14 cellular contexts compared by ENCODE assay signal in genomic region chr4:181479145-181479544, GRCh38.
DNase-seq lines count a peak whose midpoint lies in the region; TF ChIP-seq lines count a peak whose summit lies in the region.
"Had no signal": no experiment of that assay in that cellular context is flagged by ENCODE, and none has a peak within 500 bp of the region (broad histone marks: within the 10 kb centered on the region; RNA-seq: fewer than 3 reads in every experiment).

No MANE protein-coding gene starts in this region.

- DNase-seq in NCI-H748 (lab: John Stamatoyannopoulos, UW; ENCODE audit: unreplicated experiment) (peak; percentile 41), NCI-H748 treated with DMSO at 0.1 percent for 48 hours (lab: John Stamatoyannopoulos, UW) (no peak), NT2/D1 (ENCODE audit: low read depth, low spot score) (peak; percentile 38), iPS DF 19.7 (ENCODE audit: low read depth, low spot score) (peak; percentile 28), NCI-H526 (lab: John Stamatoyannopoulos, UW) (no peak), GM19240 (ENCODE audit: insufficient read length, low spot score) (no peak), SK-N-DZ (ENCODE audit: low spot score) (no peak), esophagus muscularis mucosa (ENCODE audit: extremely low spot score) (no peak)
- DNase-seq: ACHN; Calu3; CD4-positive, CD25-positive, alpha-beta regulatory T cell; DMS 273 treated with DMSO at 0.1 percent for 48 hours; HFFc6 had no signal

- no peaks in the 10 kb centered on the region for H3K27me3 ChIP-seq in NT2/D1 (ENCODE audit: insufficient read depth, insufficient read length)
- H3K27me3 ChIP-seq in esophagus muscularis mucosa = no peaks in the 10 kb centered on the region
- H3K27me3 ChIP-seq: BLaER1 treated with 17β-estradiol and CSF1 and Interleukin-3, amounts not matched to agents 10 nM and 100 nM had no signal

- intact Hi-C loops in esophagus muscularis mucosa (cut with DNase I) = no loop called here

- H3K9ac ChIP-seq in NT2/D1 (ENCODE audit: insufficient read length, low read depth) = no peak overlapping the region
- H3K9ac ChIP-seq: BLaER1 treated with 17β-estradiol and CSF1 and Interleukin-3, amounts not matched to agents 10 nM and 100 nM had no signal

- TF ChIP-seq EP300 in esophagus muscularis mucosa (IDR thresholded peaks at IDR 0.05) = no peak

- no peak overlapping the region for H3K27ac ChIP-seq in esophagus muscularis mucosa (replicated peaks in 1 of 4)
- H3K27ac ChIP-seq: BLaER1 treated with 17β-estradiol and CSF1 and Interleukin-3, amounts not matched to agents 10 nM and 100 nM had no signal

- H3K36me3 ChIP-seq in NT2/D1 (ENCODE audit: insufficient read depth, insufficient read length, low read length) (no peaks in the 10 kb centered on the region), esophagus muscularis mucosa (no peaks in the 10 kb centered on the region)
- H3K36me3 ChIP-seq: BLaER1 treated with 17β-estradiol and CSF1 and Interleukin-3, amounts not matched to agents 10 nM and 100 nM had no signal

- no peak for TF ChIP-seq CTCF in esophagus muscularis mucosa (IDR thresholded peaks at IDR 0.05)

- H3K4me3 ChIP-seq in NT2/D1 (ENCODE audit: insufficient read length, low read depth) (no peak overlapping the region), esophagus muscularis mucosa (no peak overlapping the region)
- H3K4me3 ChIP-seq: BLaER1 treated with 17β-estradiol and CSF1 and Interleukin-3, amounts not matched to agents 10 nM and 100 nM had no signal

- no peaks in the 10 kb centered on the region for H3K9me3 ChIP-seq in NT2/D1 (ENCODE audit: insufficient read depth, low read length)
- no peaks in the 10 kb centered on the region for H3K9me3 ChIP-seq in esophagus muscularis mucosa
- H3K9me3 ChIP-seq: BLaER1 treated with 17β-estradiol and CSF1 and Interleukin-3, amounts not matched to agents 10 nM and 100 nM had no signal

- TF ChIP-seq POLR2A in esophagus muscularis mucosa (IDR thresholded peaks at IDR 0.05; ENCODE audit: low read depth) = no peak

- H3K4me1 ChIP-seq in NT2/D1 (ENCODE audit: insufficient read depth, insufficient read length) (no peaks in the 10 kb centered on the region), esophagus muscularis mucosa (no peaks in the 10 kb centered on the region)
- H3K4me1 ChIP-seq: BLaER1 treated with 17β-estradiol and CSF1 and Interleukin-3, amounts not matched to agents 10 nM and 100 nM had no signal

- WGBS in esophagus muscularis mucosa = 81% methylated on average over 2 of the region's 2 CpGs

Comparison
In these comparisons a context has a peak if more than half of its experiments do, and no peak if none do; other contexts are left out.
1. DNase-seq: peak in NCI-H748 (single experiment), NT2/D1 (single experiment) and iPS DF 19.7 (single experiment); none in NCI-H748 treated with DMSO at 0.1 percent for 48 hours (single experiment), NCI-H526 (0 of 2), GM19240 (single experiment), SK-N-DZ (single experiment) and esophagus muscularis mucosa (single experiment).